8 cellular contexts compared by ENCODE assay signal in genomic region chr12:22443379-22444316, GRCh38.
DNase-seq lines count a peak whose midpoint lies in the region; ATAC-seq, FAIRE-seq and TF ChIP-seq lines count a peak whose summit lies in the region.

No MANE protein-coding gene starts in this region.

- peak; percentile 78 for DNase-seq in EH (ENCODE audit: low read depth)
- peak; percentile 76 for DNase-seq in KBM-7
- peak; percentile 61 for DNase-seq in RCC 7860 (ENCODE audit: low spot score)
- peak; percentile 54 to 59 for DNase-seq in activated T-cell treated with anti-CD3 and anti-CD28 coated beads, Interleukin-2, amount 50 U/mL, for 72 hours
- DNase-seq in fibroblast of the conjunctiva (ENCODE audit: low read depth) = peak; percentile 68
- DNase-seq in non-pigmented ciliary epithelial cell (ENCODE audit: low read depth) = peak; percentile 43
- DNase-seq in tibial artery = peak in 1 of 2 donors; percentile 50

- H3K4me3 ChIP-seq in tibial artery = no peak overlapping the region

- peak; percentile 99 for ATAC-seq in GM21786 (IDR thresholded peaks at IDR 0.05; ENCODE audit: unreplicated experiment)
- ATAC-seq in activated T-cell treated with anti-CD3 and anti-CD28 coated beads, Interleukin-2, amount 50 U/mL, for 72 hours (replicated peaks in 1 of 2) = peak; percentile 97 to 99

- no peak overlapping the region for H3K27ac Mint-ChIP-seq in activated T-cell treated with anti-CD3 and anti-CD28 coated beads, Interleukin-2, amount 50 U/mL, for 72 hours

- no peaks in the 10 kb centered on the region for H3K36me3 ChIP-seq in tibial artery

- no peaks in the 10 kb centered on the region for H3K36me3 Mint-ChIP-seq in activated T-cell treated with anti-CD3 and anti-CD28 coated beads, Interleukin-2, amount 50 U/mL, for 72 hours (ENCODE audit: insufficient read depth in 2 of 2)

- intact Hi-C loops in tibial artery (cut with DNase I; ENCODE audit: low total_unique reads) = loop anchor here (10.0 kb wide), 1 partner anchor 359 kb away; no protein-coding TSS in a partner anchor

- H3K9me3 Mint-ChIP-seq in activated T-cell treated with anti-CD3 and anti-CD28 coated beads, Interleukin-2, amount 50 U/mL, for 72 hours = no peaks in the 10 kb centered on the region

- in situ Hi-C loops in KBM-7 (cut with MboI; ENCODE audit: low pct_unique_long_range_greater_than_20kb, low sequenced_read_pairs) = loop anchor here (25.0 kb wide), 1 partner anchor 356 kb away; no protein-coding TSS in a partner anchor

- peak; percentile 64 to 69 for TF ChIP-seq CTCF in tibial artery (IDR thresholded peaks at IDR 0.05)

- H3K4me1 ChIP-seq in tibial artery = no peaks in the 10 kb centered on the region

- H3K27me3 ChIP-seq in tibial artery = no peaks in the 10 kb centered on the region

- FAIRE-seq in RCC 7860 (lab: Jason Lieb, UNC) = no peak

- H3K9me3 ChIP-seq in tibial artery = no peaks in the 10 kb centered on the region

- no peak overlapping the region for H3K4me3 Mint-ChIP-seq in activated T-cell treated with anti-CD3 and anti-CD28 coated beads, Interleukin-2, amount 50 U/mL, for 72 hours

- peaks cover 7% of the 10 kb centered on the region for H3K4me1 Mint-ChIP-seq in activated T-cell treated with anti-CD3 and anti-CD28 coated beads, Interleukin-2, amount 50 U/mL, for 72 hours (ENCODE audit: low read depth)

- H3K27ac ChIP-seq in tibial artery = no peak overlapping the region

- no peaks in the 10 kb centered on the region for H3K27me3 Mint-ChIP-seq in activated T-cell treated with anti-CD3 and anti-CD28 coated beads, Interleukin-2, amount 50 U/mL, for 72 hours (ENCODE audit: low read depth)
